Comparison of ENCODE assay signal across 1 cellular context in genomic region chr12:100348657-100349454, GRCh38.
TF ChIP-seq lines count a peak whose summit lies in the region.

No MANE protein-coding gene starts in this region.

TF ChIP-seq in H1, 55 proteins besides CTCF, POLR2A, EP300 and RAD21 (continued from another document):
- no peak for TF ChIP-seq CHD7 (IDR thresholded peaks at IDR 0.05; ENCODE audit: insufficient replicate concordance, low read length)
- no peak for TF ChIP-seq JUN (IDR thresholded peaks at IDR 0.05; ENCODE audit: low read depth, low read length)
- no peak for TF ChIP-seq EGR1 (IDR thresholded peaks at IDR 0.05; ENCODE audit: borderline replicate concordance, low read depth, low read length)
- no peak for TF ChIP-seq SIN3A (conservative IDR thresholded peaks at IDR 0.05 in 1 of 2, IDR thresholded peaks at IDR 0.05 in 1 of 2; ENCODE audit: low read depth in 1 of 2, low read length in 2 of 2)
- TF ChIP-seq POU5F1 (IDR thresholded peaks at IDR 0.05; ENCODE audit: low read depth, low read length) = no peak
- no peak for TF ChIP-seq BRCA1 (IDR thresholded peaks at IDR 0.05; ENCODE audit: low read depth, low read length)
- TF ChIP-seq, protein P1, sequence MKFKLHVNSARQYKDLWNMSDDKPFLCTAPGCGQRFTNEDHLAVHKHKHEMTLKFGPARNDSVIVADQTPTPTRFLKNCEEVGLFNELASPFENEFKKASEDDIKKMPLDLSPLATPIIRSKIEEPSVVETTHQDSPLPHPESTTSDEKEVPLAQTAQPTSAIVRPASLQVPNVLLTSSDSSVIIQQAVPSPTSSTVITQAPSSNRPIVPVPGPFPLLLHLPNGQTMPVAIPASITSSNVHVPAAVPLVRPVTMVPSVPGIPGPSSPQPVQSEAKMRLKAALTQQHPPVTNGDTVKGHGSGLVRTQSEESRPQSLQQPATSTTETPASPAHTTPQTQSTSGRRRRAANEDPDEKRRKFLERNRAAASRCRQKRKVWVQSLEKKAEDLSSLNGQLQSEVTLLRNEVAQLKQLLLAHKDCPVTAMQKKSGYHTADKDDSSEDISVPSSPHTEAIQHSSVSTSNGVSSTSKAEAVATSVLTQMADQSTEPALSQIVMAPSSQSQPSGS (IDR thresholded peaks at IDR 0.05; ENCODE audit: low read length) = no peak
- no peak for TF ChIP-seq TAF1 (IDR thresholded peaks at IDR 0.05; ENCODE audit: low read depth, low read length)
- TF ChIP-seq ASH2L (IDR thresholded peaks at IDR 0.05; ENCODE audit: low read length) = no peak
- no peak for TF ChIP-seq CBX5 (IDR thresholded peaks at IDR 0.05; ENCODE audit: low read depth, low read length)
- TF ChIP-seq, protein P2, sequence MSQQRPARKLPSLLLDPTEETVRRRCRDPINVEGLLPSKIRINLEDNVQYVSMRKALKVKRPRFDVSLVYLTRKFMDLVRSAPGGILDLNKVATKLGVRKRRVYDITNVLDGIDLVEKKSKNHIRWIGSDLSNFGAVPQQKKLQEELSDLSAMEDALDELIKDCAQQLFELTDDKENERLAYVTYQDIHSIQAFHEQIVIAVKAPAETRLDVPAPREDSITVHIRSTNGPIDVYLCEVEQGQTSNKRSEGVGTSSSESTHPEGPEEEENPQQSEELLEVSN (IDR thresholded peaks at IDR 0.05) = no peak
- no peak for TF ChIP-seq RFX5 (IDR thresholded peaks at IDR 0.05; ENCODE audit: borderline replicate concordance, low read depth, low read length)
- no peak for TF ChIP-seq SAP30 (IDR thresholded peaks at IDR 0.05; ENCODE audit: insufficient read depth, insufficient replicate concordance, low read length)
- TF ChIP-seq SIRT6 (IDR thresholded peaks at IDR 0.05; ENCODE audit: low read length) = no peak
- no peak for TF ChIP-seq BACH1 (IDR thresholded peaks at IDR 0.05; ENCODE audit: low read length)
